In genomic region chr19:10812902-10813404, GRCh38 we compare ENCODE assay signal across 9 cellular contexts. TPM values are rescaled to one million over a fixed set of nuclear protein-coding genes. Genes with fewer than 3 reads are reported as not detected.
DNase-seq lines count a peak whose midpoint lies in the region; ATAC-seq lines count a peak whose summit lies in the region.
"Had no signal": no experiment of that assay in that cellular context is flagged by ENCODE, and none has a peak within 500 bp of the region (broad histone marks: within the 10 kb centered on the region; RNA-seq: fewer than 3 reads in every experiment).

No MANE protein-coding gene starts in this region.

- peaks cover 55 to 66% of the 10 kb centered on the region in 2 experiments for H3K36me3 ChIP-seq in trophoblast cell (ENCODE audit: control insufficient read depth in 1 of 2, insufficient read depth in 2 of 2, low read length in 2 of 2)

- H3K9me3 ChIP-seq in trophoblast cell (ENCODE audit: insufficient read depth, low read depth, low read length): peaks cover 3% of the 10 kb centered on the region

- no peak overlapping the region for H4K91ac ChIP-seq in trophoblast cell (ENCODE audit: low read depth, low read length)

- no peak overlapping the region for H3K23ac ChIP-seq in trophoblast cell (ENCODE audit: low read length)

- no peak overlapping the region for H3K4me3 ChIP-seq in trophoblast cell (ENCODE audit: low read depth, low read length)

- no peaks in the 10 kb centered on the region for H3K79me2 ChIP-seq in trophoblast cell (ENCODE audit: control insufficient read depth, insufficient read depth, low read length, poor library complexity)

- peak overlapping the region; percentile 68 for H3K27ac Mint-ChIP-seq in T-helper 2 cell treated with Interferon-gamma antibody and Interleukin-4, amounts not matched to agents 5 μg/mL and 100 μg/mL, for 36 hours

- no peak overlapping the region for H2BK120ac ChIP-seq in trophoblast cell (ENCODE audit: insufficient read depth, low read length, poor library complexity)

- no peak overlapping the region for H3K4me3 Mint-ChIP-seq in T-helper 2 cell treated with Interferon-gamma antibody and Interleukin-4, amounts not matched to agents 5 μg/mL and 100 μg/mL, for 36 hours

- H3K79me1 ChIP-seq in trophoblast cell (ENCODE audit: low read length): no peaks in the 10 kb centered on the region

- H3K27ac ChIP-seq in trophoblast cell (ENCODE audit: low read depth, low read length): no peak overlapping the region
- H3K27ac ChIP-seq: VCaP had no signal

- no peak overlapping the region for H4K8ac ChIP-seq in trophoblast cell (ENCODE audit: low read depth, low read length)

- no peak overlapping the region for H3K14ac ChIP-seq in trophoblast cell (ENCODE audit: low read length)

- no peak overlapping the region for H2AFZ ChIP-seq in trophoblast cell (ENCODE audit: insufficient read depth, low read length, poor library complexity)

- no peak for ATAC-seq in HG03175 (IDR thresholded peaks at IDR 0.05; ENCODE audit: unreplicated experiment)
- ATAC-seq in GM18909 (IDR thresholded peaks at IDR 0.05; ENCODE audit: poor library complexity, unreplicated experiment): no peak

- peaks cover 4 to 8% of the 10 kb centered on the region in 2 experiments for H3K4me1 ChIP-seq in trophoblast cell (ENCODE audit: control insufficient read depth in 1 of 2, insufficient read depth in 2 of 2, low read length in 2 of 2)

- no peaks in the 10 kb centered on the region for H3K9me3 Mint-ChIP-seq in T-helper 2 cell treated with Interferon-gamma antibody and Interleukin-4, amounts not matched to agents 5 μg/mL and 100 μg/mL, for 36 hours

- DNase-seq in NK-92 treated with Interleukin-12 subunit alpha and Interleukin-12 subunit beta, amount 100 ng/mL, for 24 hours (lab: John Stamatoyannopoulos, UW): peak; percentile 22
- no peak for DNase-seq in NK-92 (lab: John Stamatoyannopoulos, UW; ENCODE audit: unreplicated experiment)
- peak; percentile 27 for DNase-seq in T-helper 2 cell treated with Interferon-gamma antibody and Interleukin-4, amounts not matched to agents 5 μg/mL and 100 μg/mL, for 36 hours (ENCODE audit: low spot score)
- peak; percentile 92 for DNase-seq in fibroblast of gingiva (ENCODE audit: low read depth)
- peak; percentile 51 to 64 for DNase-seq in trophoblast cell
- no peak for DNase-seq in NCI-H2171 (lab: John Stamatoyannopoulos, UW)

- no CpG with 5 or more reads among the region's 9 CpGs for WGBS in trophoblast cell (ENCODE audit: extremely low coverage, insufficient coverage, insufficient read length)

- H3K36me3 Mint-ChIP-seq in T-helper 2 cell treated with Interferon-gamma antibody and Interleukin-4, amounts not matched to agents 5 μg/mL and 100 μg/mL, for 36 hours (ENCODE audit: low read depth): peaks cover 37% of the 10 kb centered on the region

- no peak overlapping the region for H3K4me2 ChIP-seq in trophoblast cell (ENCODE audit: low read length)

- H2BK12ac ChIP-seq in trophoblast cell (ENCODE audit: low read length): no peak overlapping the region

- H3K18ac ChIP-seq in trophoblast cell (ENCODE audit: low read length): no peak overlapping the region

- H3K4me1 Mint-ChIP-seq in T-helper 2 cell treated with Interferon-gamma antibody and Interleukin-4, amounts not matched to agents 5 μg/mL and 100 μg/mL, for 36 hours (ENCODE audit: low read depth): peaks cover 20% of the 10 kb centered on the region

- no peaks in the 10 kb centered on the region for H3K27me3 Mint-ChIP-seq in T-helper 2 cell treated with Interferon-gamma antibody and Interleukin-4, amounts not matched to agents 5 μg/mL and 100 μg/mL, for 36 hours (ENCODE audit: low read depth)

- H2AK5ac ChIP-seq in trophoblast cell (ENCODE audit: low read length): no peak overlapping the region

- H2BK5ac ChIP-seq in trophoblast cell (ENCODE audit: low read depth, low read length, poor library complexity): no peak overlapping the region

- no peak overlapping the region for H3K9ac ChIP-seq in trophoblast cell (ENCODE audit: low read length)

- H3K27me3 ChIP-seq in trophoblast cell (ENCODE audit: insufficient read depth, low read length): no peaks in the 10 kb centered on the region

- H4K12ac ChIP-seq in trophoblast cell (ENCODE audit: low read depth, low read length): no peak overlapping the region

- H3K4ac ChIP-seq in trophoblast cell (ENCODE audit: low read depth, low read length): no peak overlapping the region

RNA-seq across cellular contexts. Expression of gene TMED1, which starts 23.1 kb away (rescaled TPM):
- 19.6 and 20.0 TPM in 2 replicates for polyA plus RNA-seq in trophoblast cell (2013)

RNA-seq across cellular contexts. Expression of gene C19orf38, which starts 35.3 kb away (rescaled TPM):
- polyA plus RNA-seq in trophoblast cell (2013): 0.38 and 0.44 TPM in 2 replicates

RNA-seq across cellular contexts. Expression of gene CARM1, which starts 58.4 kb away (rescaled TPM):
- 77.7 and 79.2 TPM in 2 replicates for polyA plus RNA-seq in trophoblast cell (2013)

Comparison
In these comparisons a context has a peak if more than half of its experiments do, and no peak if none do; other contexts are left out.
1. DNase-seq: peak in NK-92 treated with Interleukin-12 subunit alpha and Interleukin-12 subunit beta, amount 100 ng/mL, for 24 hours (single experiment), T-helper 2 cell treated with Interferon-gamma antibody and Interleukin-4, amounts not matched to agents 5 μg/mL and 100 μg/mL, for 36 hours (single experiment), fibroblast of gingiva (single experiment) and trophoblast cell (2 of 2); none in NK-92 (single experiment) and NCI-H2171 (single experiment).